In genomic region chr20:32752458-32753250, GRCh38 we compare ENCODE assay signal across 11 cellular contexts. TPM values are rescaled to one million over a fixed set of nuclear protein-coding genes. Genes with fewer than 3 reads are reported as not detected.
DNase-seq lines count a peak whose midpoint lies in the region; ATAC-seq, FAIRE-seq and TF ChIP-seq lines count a peak whose summit lies in the region.
"Had no signal": no experiment of that assay in that cellular context is flagged by ENCODE, and none has a peak within 500 bp of the region (broad histone marks: within the 10 kb centered on the region; RNA-seq: fewer than 3 reads in every experiment).

No MANE protein-coding gene starts in this region.

- no peak for DNase-seq in GM23338 (ENCODE audit: low spot score)
- peak; percentile 57 for DNase-seq in NB4 (ENCODE audit: low read depth)
- DNase-seq in bronchial epithelial cell (ENCODE audit: low read depth), result peak; percentile 87
- DNase-seq in activated effector memory CD4-positive, alpha-beta T cell treated with Interleukin-2 at 50 U/mL for 16 hours, result no peak
- DNase-seq in NCI-H1417 (lab: John Stamatoyannopoulos, UW), result no peak
- DNase-seq: cerebellar nuclear complex, hypothalamus, sigmoid colon had no signal

- H3K36me3 ChIP-seq in GM23338 (ENCODE audit: insufficient read depth), result no peaks in the 10 kb centered on the region
- H3K36me3 ChIP-seq in bronchial epithelial cell (ENCODE audit: control insufficient read depth, insufficient read depth, low read length), result no peaks in the 10 kb centered on the region
- H3K36me3 ChIP-seq in mesodermal cell (ENCODE audit: control insufficient read depth, insufficient read depth, low read length), result no peaks in the 10 kb centered on the region
- H3K36me3 ChIP-seq: sigmoid colon had no signal

- no peaks in the 10 kb centered on the region for H3K9me2 ChIP-seq in GM23338 (ENCODE audit: insufficient read depth)

- no peaks in the 10 kb centered on the region for H3K27me3 ChIP-seq in GM23338 (ENCODE audit: insufficient read depth)
- no peaks in the 10 kb centered on the region for H3K27me3 ChIP-seq in bronchial epithelial cell (ENCODE audit: control insufficient read depth, insufficient read depth, low read length)
- H3K27me3 ChIP-seq: sigmoid colon had no signal

- TF ChIP-seq CTCF in GM23338 (conservative IDR thresholded peaks at IDR 0.05; ENCODE audit: low read depth in 2 of 2), result no peak
- TF ChIP-seq CTCF in NB4 (IDR thresholded peaks at IDR 0.05; ENCODE audit: low read depth, low read length), result no peak
- TF ChIP-seq CTCF in bronchial epithelial cell (IDR thresholded peaks at IDR 0.05; ENCODE audit: insufficient read depth, low read length, severe bottlenecking), result no peak

- H3K4me1 ChIP-seq in GM23338 (ENCODE audit: insufficient read depth) (peaks cover 82% of the 10 kb centered on the region), mesodermal cell (ENCODE audit: control insufficient read depth, insufficient read depth, low read length, poor library complexity, severe bottlenecking) (peaks cover 19% of the 10 kb centered on the region)
- H3K4me1 ChIP-seq: sigmoid colon had no signal

- 57 to 68% methylated on average over 6 of the region's 10 CpGs for WGBS in mesodermal cell (ENCODE audit: insufficient coverage in 2 of 2), 2 experiments

- FAIRE-seq in bronchial epithelial cell (lab: Jason Lieb, UNC), result no peak
- FAIRE-seq: G401.6 had no signal

- H4K20me1 ChIP-seq in GM23338 (replicated peaks; ENCODE audit: insufficient read depth), result no peaks in the 10 kb centered on the region

- H3K36me3 Mint-ChIP-seq in GM23338 (ENCODE audit: low read depth), result no peaks in the 10 kb centered on the region

- H3K27me3 Mint-ChIP-seq in GM23338 (ENCODE audit: insufficient read depth, low read depth, poor library complexity), result peaks cover 12% of the 10 kb centered on the region

- peak overlapping the region; percentile 40 for H3K4me2 ChIP-seq in GM23338

- TF ChIP-seq POLR2A in NB4 (IDR thresholded peaks at IDR 0.05; ENCODE audit: extremely low read depth, insufficient read length), result no peak

- peak overlapping the region; percentile 29 for H3K4me3 ChIP-seq in GM23338
- H3K4me3 ChIP-seq in NB4 (ENCODE audit: low read depth, low read length), result no peak overlapping the region
- H3K4me3 ChIP-seq in bronchial epithelial cell (ENCODE audit: low read depth, low read length), result no peak overlapping the region
- H3K4me3 ChIP-seq in mesodermal cell (ENCODE audit: extremely low read depth, insufficient read depth, low read length, poor library complexity, severe bottlenecking), result no peak overlapping the region
- H3K4me3 ChIP-seq: sigmoid colon had no signal

- H3K27ac ChIP-seq in GM23338 (ENCODE audit: low read depth) (peak overlapping the region; percentile 95), mesodermal cell (ENCODE audit: low read depth, low read length, severe bottlenecking) (peak overlapping the region; percentile 59)
- H3K27ac ChIP-seq: sigmoid colon had no signal

- H2AFZ ChIP-seq in GM23338, result no peak overlapping the region

- peak overlapping the region; percentile 7; the same call in 1 of the 3 replicates for H3K4me3 Mint-ChIP-seq in GM23338

- H3F3A ChIP-seq in GM23338 (replicated peaks; ENCODE audit: low read depth), result peaks cover 15% of the 10 kb centered on the region

- H3K4me1 Mint-ChIP-seq in GM23338, result peaks cover 64% of the 10 kb centered on the region

- H3K79me2 ChIP-seq in GM23338 (replicated peaks; ENCODE audit: insufficient read depth), result peaks cover 35% of the 10 kb centered on the region

- ATAC-seq in GM23338 (no peak), GM18517 (IDR thresholded peaks at IDR 0.05; ENCODE audit: unreplicated experiment) (no peak)

- peak overlapping the region; percentile 91 for H3K27ac Mint-ChIP-seq in GM23338

- H3K9me3 Mint-ChIP-seq in GM23338, result no peaks in the 10 kb centered on the region

- H3K9me3 ChIP-seq in mesodermal cell (ENCODE audit: control insufficient read depth, low read length), result no peaks in the 10 kb centered on the region
- H3K9me3 ChIP-seq: sigmoid colon had no signal

TF ChIP-seq in GM23338, 12 proteins besides CTCF, POLR2A, EP300 and RAD21 (continues in another document):
- TF ChIP-seq ZNF114 (CRISPR knock-in tag; IDR thresholded peaks at IDR 0.05) (no peak), REST (IDR thresholded peaks at IDR 0.05; ENCODE audit: unreplicated experiment) (no peak), JUNB (IDR thresholded peaks at IDR 0.05; ENCODE audit: unreplicated experiment) (no peak), POLR2AphosphoS5 (IDR thresholded peaks at IDR 0.05; ENCODE audit: low read depth) (no peak)

RNA-seq across cellular contexts. Expression of gene COMMD7, which starts 9.4 kb away (rescaled TPM):
- total RNA-seq in GM23338 (2014; rRNA removed; shearing (Covaris generic)), result 84.7 and 86.4 TPM in 2 replicates
- 67.3 and 70.4 TPM in 2 replicates for polyA plus RNA-seq in GM23338 (2016; fragmentation: Nextera tagmentation; extraction: Ambion mirVana)
- 10.5 and 18.9 TPM in 2 replicates for total RNA-seq in bronchial epithelial cell
- 50.2 TPM for polyA plus RNA-seq in mesodermal cell (2013, experiment 1 of 2)
- polyA plus RNA-seq in mesodermal cell (2013, experiment 2 of 2), result 50.0 TPM

RNA-seq across cellular contexts. Expression of gene DNMT3B, which starts 9.5 kb away (rescaled TPM):
- total RNA-seq in GM23338 (2014; rRNA removed; shearing (Covaris generic)), result 2,222 and 2,281 TPM in 2 replicates
- polyA plus RNA-seq in GM23338 (2016; fragmentation: Nextera tagmentation; extraction: Ambion mirVana), result 711 and 726 TPM in 2 replicates
- total RNA-seq in bronchial epithelial cell, result 0.79 and 2.4 TPM in 2 replicates
- polyA plus RNA-seq in mesodermal cell (2013, experiment 1 of 2), result 25.2 TPM
- 22.5 TPM for polyA plus RNA-seq in mesodermal cell (2013, experiment 2 of 2)

Comparison
In these comparisons a context has a peak if more than half of its experiments do, and no peak if none do; other contexts are left out.
1. DNase-seq: peak in NB4 (single experiment) and bronchial epithelial cell (single experiment); none in GM23338 (single experiment), activated effector memory CD4-positive, alpha-beta T cell treated with Interleukin-2 at 50 U/mL for 16 hours (single experiment) and NCI-H1417 (0 of 3).
2. RNA of gene DNMT3B, which starts 9.5 kb away (total RNA-seq): 2,222 to 2,281 TPM in GM23338; 0.79 to 2.4 TPM in bronchial epithelial cell; every median in the first group is over 100 times any median in the second.